ENCODE assay signal across 1 cellular context in the genomic region with DNA sequence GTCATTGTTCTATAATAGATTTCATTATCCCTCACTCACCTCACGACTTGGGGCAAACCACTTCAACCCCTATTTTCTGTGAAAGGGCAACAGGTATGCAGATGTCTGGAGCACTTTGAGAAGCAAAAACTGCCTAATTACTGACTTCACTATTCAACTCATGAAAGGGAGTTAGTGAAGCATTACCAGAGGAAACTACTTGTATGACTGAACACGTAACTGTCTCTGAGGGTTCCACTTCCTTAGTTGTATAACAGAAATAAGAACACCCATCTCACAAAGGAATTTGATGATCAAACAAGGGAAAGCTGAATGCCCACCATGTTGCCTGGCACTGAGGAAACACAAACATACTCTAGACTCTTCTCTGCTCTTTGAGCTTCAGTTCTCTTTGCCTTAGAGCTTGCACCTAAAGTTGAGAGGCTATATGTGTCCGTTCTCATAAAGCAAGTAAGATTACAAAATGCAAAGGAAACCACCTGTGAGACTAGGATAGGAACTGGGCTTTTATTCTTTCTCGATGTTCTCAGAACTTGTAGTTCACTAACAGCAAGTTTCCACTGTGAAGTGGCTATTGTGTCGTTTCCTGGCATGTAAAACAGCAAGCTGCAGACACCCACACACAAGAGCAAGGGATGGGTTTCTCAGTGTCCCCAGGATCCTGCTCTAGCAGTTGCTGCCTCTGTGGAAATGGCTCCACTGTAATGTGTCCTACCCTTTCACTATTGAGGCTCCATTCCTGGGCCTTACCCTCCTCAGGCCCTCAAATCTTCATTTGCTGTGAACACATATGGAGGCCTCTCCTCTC.
TF ChIP-seq lines count a peak whose summit lies in the region.

No MANE protein-coding gene starts in this region.

TF ChIP-seq in GM23338, 12 proteins besides CTCF, POLR2A, EP300 and RAD21:
- no peak for TF ChIP-seq ZNF462 (CRISPR knock-in tag; IDR thresholded peaks at IDR 0.05)
- no peak for TF ChIP-seq ETS1 (IDR thresholded peaks at IDR 0.05)
- TF ChIP-seq EZH2 (IDR thresholded peaks at IDR 0.05; ENCODE audit: low read depth, unreplicated experiment) = no peak
- no peak for TF ChIP-seq EZH2phosphoT487 (IDR thresholded peaks at IDR 0.05; ENCODE audit: unreplicated experiment)
- no peak for TF ChIP-seq STAT1 (IDR thresholded peaks at IDR 0.05; ENCODE audit: unreplicated experiment)
- TF ChIP-seq NANOG (IDR thresholded peaks at IDR 0.05; ENCODE audit: borderline replicate concordance) = no peak
- TF ChIP-seq ZNF331 (CRISPR knock-in tag; IDR thresholded peaks at IDR 0.05; ENCODE audit: low read depth) = no peak
- no peak for TF ChIP-seq CREB1 (CRISPR knock-in tag; IDR thresholded peaks at IDR 0.05; ENCODE audit: low read depth)
- no peak for TF ChIP-seq JUNB (IDR thresholded peaks at IDR 0.05; ENCODE audit: unreplicated experiment)
- no peak for TF ChIP-seq POLR2AphosphoS5 (IDR thresholded peaks at IDR 0.05; ENCODE audit: low read depth)
- no peak for TF ChIP-seq ZNF114 (CRISPR knock-in tag; IDR thresholded peaks at IDR 0.05)
- TF ChIP-seq, protein P1, sequence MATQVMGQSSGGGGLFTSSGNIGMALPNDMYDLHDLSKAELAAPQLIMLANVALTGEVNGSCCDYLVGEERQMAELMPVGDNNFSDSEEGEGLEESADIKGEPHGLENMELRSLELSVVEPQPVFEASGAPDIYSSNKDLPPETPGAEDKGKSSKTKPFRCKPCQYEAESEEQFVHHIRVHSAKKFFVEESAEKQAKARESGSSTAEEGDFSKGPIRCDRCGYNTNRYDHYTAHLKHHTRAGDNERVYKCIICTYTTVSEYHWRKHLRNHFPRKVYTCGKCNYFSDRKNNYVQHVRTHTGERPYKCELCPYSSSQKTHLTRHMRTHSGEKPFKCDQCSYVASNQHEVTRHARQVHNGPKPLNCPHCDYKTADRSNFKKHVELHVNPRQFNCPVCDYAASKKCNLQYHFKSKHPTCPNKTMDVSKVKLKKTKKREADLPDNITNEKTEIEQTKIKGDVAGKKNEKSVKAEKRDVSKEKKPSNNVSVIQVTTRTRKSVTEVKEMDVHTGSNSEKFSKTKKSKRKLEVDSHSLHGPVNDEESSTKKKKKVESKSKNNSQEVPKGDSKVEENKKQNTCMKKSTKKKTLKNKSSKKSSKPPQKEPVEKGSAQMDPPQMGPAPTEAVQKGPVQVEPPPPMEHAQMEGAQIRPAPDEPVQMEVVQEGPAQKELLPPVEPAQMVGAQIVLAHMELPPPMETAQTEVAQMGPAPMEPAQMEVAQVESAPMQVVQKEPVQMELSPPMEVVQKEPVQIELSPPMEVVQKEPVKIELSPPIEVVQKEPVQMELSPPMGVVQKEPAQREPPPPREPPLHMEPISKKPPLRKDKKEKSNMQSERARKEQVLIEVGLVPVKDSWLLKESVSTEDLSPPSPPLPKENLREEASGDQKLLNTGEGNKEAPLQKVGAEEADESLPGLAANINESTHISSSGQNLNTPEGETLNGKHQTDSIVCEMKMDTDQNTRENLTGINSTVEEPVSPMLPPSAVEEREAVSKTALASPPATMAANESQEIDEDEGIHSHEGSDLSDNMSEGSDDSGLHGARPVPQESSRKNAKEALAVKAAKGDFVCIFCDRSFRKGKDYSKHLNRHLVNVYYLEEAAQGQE (IDR thresholded peaks at IDR 0.05; ENCODE audit: unreplicated experiment) = no peak
